Comparison of ENCODE assay signal across 8 cellular contexts in genomic region chr6:79232696-79233462, GRCh38. TPM values are rescaled to one million over a fixed set of nuclear protein-coding genes. Genes with fewer than 3 reads are reported as not detected.
DNase-seq lines count a peak whose midpoint lies in the region; ATAC-seq and TF ChIP-seq lines count a peak whose summit lies in the region.

No MANE protein-coding gene starts in this region.

- peaks cover 5% of the 10 kb centered on the region for H3K36me3 Mint-ChIP-seq in activated B cell treated with CpG ODN at 0.5 μM for 24 hours (ENCODE audit: low read depth)

- no peaks in the 10 kb centered on the region for H3K9me3 ChIP-seq in HEK293 (ENCODE audit: control insufficient read depth, insufficient read depth, low read depth, low read length)
- H3K9me3 ChIP-seq in gastroesophageal sphincter = no peaks in the 10 kb centered on the region
- H3K9me3 ChIP-seq in skeletal muscle tissue (ENCODE audit: control insufficient read depth in 3 of 3, low read length in 3 of 3) = no peaks in the 10 kb centered on the region

- intact Hi-C loops in activated B cell treated with CpG ODN at 0.5 μM for 24 hours (cut with micrococcal nuclease) = loop anchor here (10.0 kb wide), 1 partner anchor 632 kb away; no protein-coding TSS in a partner anchor

- no peaks in the 10 kb centered on the region for H3K27me3 Mint-ChIP-seq in activated B cell treated with CpG ODN at 0.5 μM for 24 hours

- H3K9me3 Mint-ChIP-seq in activated B cell treated with CpG ODN at 0.5 μM for 24 hours = no peaks in the 10 kb centered on the region

- TF ChIP-seq CTCF in HEK293 (tag by site-specific recombination; IDR thresholded peaks at IDR 0.05) (no peak), activated B cell treated with CpG ODN at 0.5 μM for 24 hours (IDR thresholded peaks at IDR 0.05) (no peak), gastroesophageal sphincter (IDR thresholded peaks at IDR 0.05) (no peak)

- POLR2A ChIA-PET in HEK293 (lab: Yijun Ruan, JAX) = interaction anchor here (0.7 to 1.5 kb wide), 2 partner anchors 155 to 304 kb away, joined by 3 to 6 read pairs; partner anchors contain the start of genes LCA5 and PHIP
- POLR2A ChIA-PET in activated B cell treated with CpG ODN at 0.5 μM for 24 hours (lab: Charles Lee) = interaction anchor here (1.1 kb wide), 1 partner anchor 155 kb away, joined by 3 read pairs; the partner anchor contains the start of gene PHIP

- H3K4me1 Mint-ChIP-seq in activated B cell treated with CpG ODN at 0.5 μM for 24 hours = peaks cover 14% of the 10 kb centered on the region

- peak overlapping the region; percentile 79 to 99 (median 97) for H3K9ac ChIP-seq in skeletal muscle tissue (ENCODE audit: low read depth in 1 of 3, low read length in 3 of 3)

- DNase-seq in activated B cell treated with CpG ODN at 0.5 μM for 24 hours = no peak
- no peak for DNase-seq in HUDEP-2 (lab: John Stamatoyannopoulos, UW; ENCODE audit: unreplicated experiment in 76 of 76)
- DNase-seq in NCI-H1048 (lab: John Stamatoyannopoulos, UW) = no peak
- no peak for DNase-seq in SK-N-DZ (ENCODE audit: low spot score)
- DNase-seq in NCI-H2227 (lab: John Stamatoyannopoulos, UW; ENCODE audit: unreplicated experiment) = no peak

- TF ChIP-seq POLR2A in gastroesophageal sphincter (IDR thresholded peaks at IDR 0.05) = no peak

- no peaks in the 10 kb centered on the region for H3K27me3 ChIP-seq in gastroesophageal sphincter
- H3K27me3 ChIP-seq in skeletal muscle tissue (ENCODE audit: control insufficient read depth in 3 of 3, insufficient read depth in 3 of 3, low read length in 3 of 3) = no peaks in the 10 kb centered on the region

- H3K36me3 ChIP-seq in HEK293 (ENCODE audit: control insufficient read depth in 2 of 2, insufficient read depth in 1 of 2, low read length in 2 of 2) (no peaks in the 10 kb centered on the region), gastroesophageal sphincter (no peaks in the 10 kb centered on the region), skeletal muscle tissue (ENCODE audit: control insufficient read depth in 3 of 3, insufficient read depth in 3 of 3, low read length in 3 of 3) (no peaks in the 10 kb centered on the region)

- TF ChIP-seq EP300 in gastroesophageal sphincter (IDR thresholded peaks at IDR 0.05) = no peak

- ATAC-seq in activated B cell treated with CpG ODN at 0.5 μM for 24 hours (ENCODE audit: low read depth) (no peak), gastroesophageal sphincter (no peak)

- H3K4me1 ChIP-seq in HEK293 (ENCODE audit: control insufficient read depth, insufficient read depth, low read length) (no peaks in the 10 kb centered on the region), gastroesophageal sphincter (peaks cover 0 to 28% (median 3%) of the 10 kb centered on the region in 3 donors), skeletal muscle tissue (ENCODE audit: control insufficient read depth in 3 of 3, insufficient read depth in 3 of 3, low read length in 3 of 3) (peaks cover 0 to 4% (median 2%) of the 10 kb centered on the region in 3 donors)

- 75 to 96% methylated on average over 5 to 6 of the region's 6 CpGs for WGBS in gastroesophageal sphincter (ENCODE audit: low coverage in 1 of 2), 2 donors

- H3K27ac Mint-ChIP-seq in activated B cell treated with CpG ODN at 0.5 μM for 24 hours = peak overlapping the region; percentile 89

- CTCF ChIA-PET in HEK293 (lab: Yijun Ruan, JAX) = interaction anchor here (0.7 kb wide), 1 partner anchor 163 kb away, joined by 3 read pairs; no protein-coding TSS in a partner anchor
- CTCF ChIA-PET in activated B cell treated with CpG ODN at 0.5 μM for 24 hours (lab: Charles Lee) = no interaction called here

- peak overlapping the region; percentile 33; the same call in 1 of the 2 replicates for H3K27ac ChIP-seq in HEK293 (ENCODE audit: extremely low read depth, low read depth, low read length)
- peak overlapping the region; percentile 82 to 95 (median 93) for H3K27ac ChIP-seq in gastroesophageal sphincter
- peak overlapping the region; percentile 89 for H3K27ac ChIP-seq in skeletal muscle tissue (ENCODE audit: low read depth, low read length)

- peak overlapping the region; percentile 59 for H3K4me3 ChIP-seq in HEK293 (ENCODE audit: low read depth, low read length)
- H3K4me3 ChIP-seq in gastroesophageal sphincter = peak overlapping the region; percentile 55 to 66
- H3K4me3 ChIP-seq in skeletal muscle tissue (ENCODE audit: low read length in 3 of 3) = peak overlapping the region; percentile 73 to 97 (median 92)

- peak overlapping the region; percentile 96 for H3K4me3 Mint-ChIP-seq in activated B cell treated with CpG ODN at 0.5 μM for 24 hours

TF ChIP-seq in HEK293, 187 proteins besides CTCF, POLR2A, EP300 and RAD21:
- TF ChIP-seq ZNF664 (tag by site-specific recombination; IDR thresholded peaks at IDR 0.05) = peak; percentile 95
- peak; percentile 84 for TF ChIP-seq ATF2 (tag by site-specific recombination; IDR thresholded peaks at IDR 0.05; ENCODE audit: low read depth)
- no peak for TF ChIP-seq ZNF830 (tag by site-specific recombination; IDR thresholded peaks at IDR 0.05; ENCODE audit: low read depth)
TF ChIP-seq in HEK293: peak in this region for 2.

RNA-seq across cellular contexts. Expression of gene HMGN3, which starts 1.6 kb away (rescaled TPM):
- total RNA-seq in activated B cell treated with CpG ODN at 0.5 μM for 24 hours (29.9 and 30.9 TPM in 2 replicates), gastroesophageal sphincter (10 to 100 TPM; 41.4 to 97.9 (median 61.4) TPM), skeletal muscle tissue (42.3 TPM)
- 187 and 192 TPM in 2 replicates for polyA plus RNA-seq in SK-N-DZ (2014; cell fraction: cytosol; rRNA removed)
- polyA plus RNA-seq in SK-N-DZ (2014; cell fraction: nucleus; rRNA removed) = 197 and 199 TPM in 2 replicates

Comparison
In these comparisons a context has a peak if more than half of its experiments do, and no peak if none do; other contexts are left out.
1. H3K27ac ChIP-seq: peak in every context shown above with its lines; median percentile 93 in gastroesophageal sphincter; 89 in skeletal muscle tissue; 33 in HEK293.